Comparison of ENCODE assay signal across 1 cellular context in genomic region chr5:14487101-14487895, GRCh38.
TF ChIP-seq lines count a peak whose summit lies in the region.

No MANE protein-coding gene starts in this region.

TF ChIP-seq in WTC11, 78 proteins besides CTCF, POLR2A, EP300 and RAD21 (continued from another document):
- TF ChIP-seq ZNF281 (CRISPR knock-in tag; IDR thresholded peaks at IDR 0.05) (no peak), ZNF423 (CRISPR knock-in tag; IDR thresholded peaks at IDR 0.05) (no peak), GRHL2 (CRISPR knock-in tag; IDR thresholded peaks at IDR 0.05; ENCODE audit: insufficient replicate concordance, severe bottlenecking) (no peak), PRRX2 (CRISPR knock-in tag; IDR thresholded peaks at IDR 0.05) (no peak), MXD4 (CRISPR knock-in tag; IDR thresholded peaks at IDR 0.05; ENCODE audit: borderline replicate concordance) (no peak), ARID4B (CRISPR knock-in tag; IDR thresholded peaks at IDR 0.05; ENCODE audit: borderline replicate concordance) (no peak)
